ENCODE assay signal across 9 cellular contexts in the genomic region with DNA sequence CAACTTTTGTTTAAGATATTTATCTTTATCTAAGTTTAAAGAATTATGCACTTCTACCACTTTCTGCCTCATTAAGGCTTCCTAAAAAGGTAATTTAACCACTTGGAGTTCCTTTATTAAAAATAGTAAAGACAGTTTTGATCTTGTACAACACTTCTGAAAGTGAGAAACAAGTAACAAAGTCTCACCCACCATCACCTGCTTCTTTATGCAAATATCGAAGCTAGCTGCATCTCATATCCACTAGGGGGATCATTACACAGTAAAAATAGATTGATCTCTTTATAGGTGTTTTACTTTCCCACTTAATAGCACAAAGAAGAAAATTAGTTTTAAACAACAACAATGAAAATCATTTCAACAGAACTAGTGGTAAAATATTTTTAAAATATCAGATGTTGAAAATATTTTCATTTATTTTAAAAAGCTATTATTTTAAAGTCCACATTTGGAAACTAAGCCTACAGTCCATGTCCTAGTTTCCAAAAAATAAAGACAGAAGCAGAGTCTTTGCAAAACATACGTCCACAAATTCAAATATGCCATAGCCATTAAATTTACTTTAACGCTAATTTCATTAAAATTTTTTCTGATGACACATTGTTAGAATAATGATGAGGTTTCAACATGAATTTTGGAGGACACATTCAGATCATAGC.
DNase-seq lines count a peak whose midpoint lies in the region; ATAC-seq, FAIRE-seq and TF ChIP-seq lines count a peak whose summit lies in the region.
"Had no signal": no experiment of that assay in that cellular context is flagged by ENCODE, and none has a peak within 500 bp of the region (broad histone marks: within the 10 kb centered on the region; RNA-seq: fewer than 3 reads in every experiment).

No MANE protein-coding gene starts in this region.

- no peak overlapping the region for H3K27ac ChIP-seq in heart right ventricle
- no peak overlapping the region for H3K27ac ChIP-seq in pancreas
- no peak overlapping the region for H3K27ac ChIP-seq in substantia nigra (ENCODE audit: low read depth, low read length, poor library complexity, severe bottlenecking)
- H3K27ac ChIP-seq in naive thymus-derived CD4-positive, alpha-beta T cell (ENCODE audit: low read depth, low read length) = no peak overlapping the region

- H3K9me3 ChIP-seq in heart right ventricle (peaks cover 0 to 6% (median 0%) of the 10 kb centered on the region in 11 donors), pancreas (no peaks in the 10 kb centered on the region)
- H3K9me3 ChIP-seq in naive thymus-derived CD4-positive, alpha-beta T cell (ENCODE audit: control insufficient read depth in 2 of 3, low read length in 3 of 3) = no peaks in the 10 kb centered on the region

- H3K27ac Mint-ChIP-seq in chondrocyte (ENCODE audit: unreplicated experiment) = no peak overlapping the region
- no peak overlapping the region for H3K27ac Mint-ChIP-seq in naive thymus-derived CD4-positive, alpha-beta T cell

- no peak overlapping the region for H3K4me3 Mint-ChIP-seq in chondrocyte (ENCODE audit: unreplicated experiment)
- no peak overlapping the region for H3K4me3 Mint-ChIP-seq in naive thymus-derived CD4-positive, alpha-beta T cell
- H3K4me3 Mint-ChIP-seq: central memory CD8-positive, alpha-beta T cell had no signal

- intact Hi-C loops in heart right ventricle (cut with DNase I) = loop anchor here in 1 of 10 donors (5.0 kb wide), 1 partner anchor 488 kb away; no protein-coding TSS in a partner anchor
- intact Hi-C loops in cardiac septum (cut with DNase I) = no loop called here
- intact Hi-C loops in pancreas (cut with DNase I) = no loop called here
- intact Hi-C loops in naive thymus-derived CD4-positive, alpha-beta T cell (cut with micrococcal nuclease) = loop anchor here in 1 of 2 donors (10.0 kb wide), 2 partner anchors 675 to 725 kb away; no protein-coding TSS in a partner anchor

- POLR2A ChIA-PET in naive thymus-derived CD4-positive, alpha-beta T cell (lab: Charles Lee) = no interaction called here

- H3K27me3 Mint-ChIP-seq in chondrocyte (ENCODE audit: low read depth) = no peaks in the 10 kb centered on the region
- no peaks in the 10 kb centered on the region for H3K27me3 Mint-ChIP-seq in naive thymus-derived CD4-positive, alpha-beta T cell
- H3K27me3 Mint-ChIP-seq: central memory CD8-positive, alpha-beta T cell had no signal

- CTCF ChIA-PET in naive thymus-derived CD4-positive, alpha-beta T cell (lab: Charles Lee) = no interaction called here

- ATAC-seq in heart right ventricle (no peak), HG02870 (IDR thresholded peaks at IDR 0.05; ENCODE audit: unreplicated experiment) (peak; percentile 98), pancreas (no peak)
- no peak for ATAC-seq in naive thymus-derived CD4-positive, alpha-beta T cell

- peaks cover 2% of the 10 kb centered on the region for H3K9me3 Mint-ChIP-seq in chondrocyte (ENCODE audit: low read depth)
- peaks cover 0 to 3% (median 0%) of the 10 kb centered on the region in 11 donors for H3K9me3 Mint-ChIP-seq in naive thymus-derived CD4-positive, alpha-beta T cell

- no peaks in the 10 kb centered on the region for H3K4me1 ChIP-seq in heart right ventricle
- no peaks in the 10 kb centered on the region for H3K4me1 ChIP-seq in pancreas
- H3K4me1 ChIP-seq in naive thymus-derived CD4-positive, alpha-beta T cell (ENCODE audit: control insufficient read depth in 2 of 2, insufficient read depth in 2 of 2, low read length in 2 of 2) = no peaks in the 10 kb centered on the region

- H3K27me3 ChIP-seq in heart right ventricle (no peaks in the 10 kb centered on the region), pancreas (no peaks in the 10 kb centered on the region)
- H3K27me3 ChIP-seq in naive thymus-derived CD4-positive, alpha-beta T cell (ENCODE audit: control insufficient read depth in 2 of 2, insufficient read depth in 2 of 2, low read length in 2 of 2) = no peaks in the 10 kb centered on the region

- DNase-seq in heart right ventricle = no peak
- no peak for DNase-seq in cardiac septum (ENCODE audit: low spot score)
- peak; percentile 47 for DNase-seq in NCI-H1694 treated with DMSO at 0.1 percent for 48 hours (lab: John Stamatoyannopoulos, UW)
- DNase-seq in chondrocyte (ENCODE audit: low spot score) = no peak
- DNase-seq in pancreas = no peak
- no peak for DNase-seq in substantia nigra (lab: John Stamatoyannopoulos, UW)
- DNase-seq in naive thymus-derived CD4-positive, alpha-beta T cell = no peak

- H3K36me3 Mint-ChIP-seq in chondrocyte (ENCODE audit: low read depth) = no peaks in the 10 kb centered on the region
- no peaks in the 10 kb centered on the region for H3K36me3 Mint-ChIP-seq in naive thymus-derived CD4-positive, alpha-beta T cell

- H3K36me3 ChIP-seq in heart right ventricle = no peaks in the 10 kb centered on the region
- H3K36me3 ChIP-seq in pancreas = no peaks in the 10 kb centered on the region
- H3K36me3 ChIP-seq in naive thymus-derived CD4-positive, alpha-beta T cell (ENCODE audit: control insufficient read depth in 2 of 3, insufficient read depth in 3 of 3, low read length in 3 of 3) = no peaks in the 10 kb centered on the region

- H3K4me1 Mint-ChIP-seq in chondrocyte (ENCODE audit: low read depth) = peaks cover 20% of the 10 kb centered on the region
- no peaks in the 10 kb centered on the region for H3K4me1 Mint-ChIP-seq in naive thymus-derived CD4-positive, alpha-beta T cell
- H3K4me1 Mint-ChIP-seq: central memory CD8-positive, alpha-beta T cell had no signal

- no peak overlapping the region for H3K4me3 ChIP-seq in heart right ventricle
- H3K4me3 ChIP-seq in pancreas = no peak overlapping the region
- H3K4me3 ChIP-seq in naive thymus-derived CD4-positive, alpha-beta T cell (ENCODE audit: low read length) = no peak overlapping the region

- WGBS in heart right ventricle, 2 donors = 54 to 61% methylated on average over 3 of the region's 3 CpGs
- 27 to 42% methylated on average over 3 of the region's 3 CpGs for WGBS in pancreas, 2 donors

- peak; percentile 72 for FAIRE-seq in pancreas (lab: Jason Lieb, UNC)

- TF ChIP-seq CTCF in heart right ventricle (IDR thresholded peaks at IDR 0.05) (peak in 7 of 9 donors; percentile 17 to 59 (median 45)), chondrocyte (IDR thresholded peaks at IDR 0.05) (peak; percentile 87), pancreas (IDR thresholded peaks at IDR 0.05) (peak in 2 of 4 donors; percentile 15 to 25)
